22 cellular contexts compared by ENCODE assay signal in genomic region chr3:42144209-42144608, GRCh38.
"Had no signal": no experiment of that assay in that cellular context is flagged by ENCODE, and none has a peak within 500 bp of the region (broad histone marks: within the 10 kb centered on the region; RNA-seq: fewer than 3 reads in every experiment).

No MANE protein-coding gene starts in this region.

- H3K27ac ChIP-seq: RWPE1, SK-N-MC had no signal

- DNase-seq: IMR-90, Kasumi-1, KG1, MM.1S, NCI-H1092 treated with DMSO at 0.1 percent for 48 hours, NCI-H1417, NCI-H1436 treated with DMSO at 0.1 percent for 48 hours, NCI-H1694, NCI-H187 treated with DMSO at 0.1 percent for 48 hours, NCI-H2029 treated with DMSO at 0.1 percent for 48 hours, NCI-H226, NCI-H446, NCI-H510A, NCI-H524 treated with DMSO at 0.1 percent for 48 hours, NCI-H69, NCI-H774, PC-3, SHP77 had no signal

- ATAC-seq: HepG2, Panc1, PC-3 had no signal

- H3K4me3 ChIP-seq: SK-N-MC had no signal
